ENCODE assay signal across 14 cellular contexts in the genomic region with DNA sequence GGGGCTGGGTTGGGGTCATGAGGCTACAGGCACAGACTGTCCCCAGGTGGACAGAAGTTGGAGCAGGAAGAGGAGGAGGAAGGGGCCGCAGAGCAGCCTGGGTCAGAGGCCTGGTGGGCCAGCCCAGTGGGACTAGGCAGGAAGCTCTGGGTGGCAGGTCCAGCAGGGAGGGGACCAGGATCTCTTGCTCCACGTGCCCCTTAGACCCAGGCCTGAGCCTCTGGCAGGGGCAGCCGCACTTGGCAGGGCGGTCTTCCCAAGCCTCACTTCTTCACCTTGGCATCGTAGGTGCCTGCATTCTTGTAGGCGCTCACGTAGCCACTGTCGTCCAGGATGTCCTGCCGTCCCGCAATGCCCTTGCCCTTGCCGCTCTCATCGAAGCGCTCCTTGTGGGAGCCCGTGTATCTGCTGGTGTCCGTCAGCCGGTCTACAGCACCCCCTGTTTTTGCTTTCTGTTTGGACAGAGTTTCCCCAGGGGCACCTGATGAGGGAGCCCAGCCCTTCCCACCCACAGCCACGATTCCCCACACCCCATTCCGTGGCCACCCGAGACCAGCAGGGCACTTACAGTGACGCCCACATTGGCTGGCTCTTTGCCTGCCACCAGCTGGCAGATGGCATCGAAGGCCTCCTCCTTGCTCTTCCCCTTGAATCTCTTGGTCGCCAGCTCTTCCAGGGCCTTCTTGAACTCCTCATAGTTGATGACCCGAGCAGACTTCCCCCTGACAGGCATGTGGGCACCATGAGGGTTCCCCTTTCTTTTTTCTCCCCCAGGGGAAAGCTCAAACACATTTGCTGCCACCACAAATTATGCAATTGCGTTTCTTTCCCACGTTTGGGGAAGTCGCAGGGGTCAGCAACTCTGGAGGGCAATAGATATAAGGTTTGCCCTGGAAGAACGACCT. TPM values are rescaled to one million over a fixed set of nuclear protein-coding genes. Genes with fewer than 3 reads are reported as not detected.
DNase-seq lines count a peak whose midpoint lies in the region; ATAC-seq and TF ChIP-seq lines count a peak whose summit lies in the region.
"Had no signal": no experiment of that assay in that cellular context is flagged by ENCODE, and none has a peak within 500 bp of the region (broad histone marks: within the 10 kb centered on the region; RNA-seq: fewer than 3 reads in every experiment).

No MANE protein-coding gene starts in this region.

- H3K9me3 Mint-ChIP-seq in activated T-cell treated with anti-CD3 and anti-CD28 coated beads, Interleukin-2, amount 50 U/mL, for 4 hours: no peaks in the 10 kb centered on the region
- H3K9me3 Mint-ChIP-seq: T-helper 1 cell treated with Interleukin-12 subunit alpha and Interleukin-12 subunit beta and Interleukin-4 antibody, amounts not matched to agents 30 μg/mL and 1 μg/mL, for 36 hours had no signal

- H3K9ac ChIP-seq in subcutaneous abdominal adipose tissue (ENCODE audit: low read length in 5 of 5): no peak overlapping the region

- H3K9me3 ChIP-seq in ascending aorta (no peaks in the 10 kb centered on the region), lower lobe of right lung (no peaks in the 10 kb centered on the region), subcutaneous abdominal adipose tissue (ENCODE audit: control insufficient read depth in 5 of 5, low read length in 5 of 5) (no peaks in the 10 kb centered on the region), MG63 (no peaks in the 10 kb centered on the region)
- H3K9me3 ChIP-seq: thyroid gland had no signal

- H3K4me1 Mint-ChIP-seq in activated T-cell treated with anti-CD3 and anti-CD28 coated beads, Interleukin-2, amount 50 U/mL, for 4 hours (ENCODE audit: low read depth): peaks cover 13% of the 10 kb centered on the region

- H3K36me3 Mint-ChIP-seq in activated T-cell treated with anti-CD3 and anti-CD28 coated beads, Interleukin-2, amount 50 U/mL, for 4 hours (ENCODE audit: insufficient read depth): no peaks in the 10 kb centered on the region
- H3K36me3 Mint-ChIP-seq: activated naive CD8-positive, alpha-beta T cell had no signal

- H3K27ac ChIP-seq in ascending aorta (no peak overlapping the region), lower lobe of right lung (no peak overlapping the region), subcutaneous abdominal adipose tissue (ENCODE audit: low read depth, low read length) (no peak overlapping the region)
- H3K27ac ChIP-seq: thyroid gland had no signal

- TF ChIP-seq CTCF in ascending aorta (IDR thresholded peaks at IDR 0.05): no peak
- TF ChIP-seq CTCF in lower lobe of right lung (IDR thresholded peaks at IDR 0.05): no peak

- peak; percentile 20 to 45 for ATAC-seq in lower lobe of right lung
- ATAC-seq in esophagus mucosa: no peak
- no peak for ATAC-seq in activated T-cell treated with anti-CD3 and anti-CD28 coated beads, Interleukin-2, amount 50 U/mL, for 4 hours
- ATAC-seq: left colon had no signal

- H3K36me3 ChIP-seq in ascending aorta: no peaks in the 10 kb centered on the region
- H3K36me3 ChIP-seq in lower lobe of right lung: peaks cover under 1% of the 10 kb centered on the region
- H3K36me3 ChIP-seq in subcutaneous abdominal adipose tissue (ENCODE audit: control insufficient read depth in 5 of 5, insufficient read depth in 5 of 5, low read length in 5 of 5): peaks cover 0 to 14% (median 0%) of the 10 kb centered on the region in 5 donors
- no peaks in the 10 kb centered on the region for H3K36me3 ChIP-seq in MG63
- H3K36me3 ChIP-seq: thyroid gland had no signal

- H3K27me3 Mint-ChIP-seq in activated T-cell treated with anti-CD3 and anti-CD28 coated beads, Interleukin-2, amount 50 U/mL, for 4 hours (ENCODE audit: low read depth): peaks cover 24% of the 10 kb centered on the region

- intact Hi-C loops in ascending aorta (cut with DNase I) (loop anchor here (10.0 kb wide), 1 partner anchor 105 kb away; no protein-coding TSS in a partner anchor), lower lobe of right lung (cut with DNase I) (no loop called here)

- H3K4me1 ChIP-seq in ascending aorta (peaks cover 12 to 19% of the 10 kb centered on the region in 2 donors), lower lobe of right lung (peaks cover 52% of the 10 kb centered on the region), subcutaneous abdominal adipose tissue (ENCODE audit: control insufficient read depth in 5 of 5, insufficient read depth in 5 of 5, low read length in 5 of 5) (peaks cover 2 to 60% (median 50%) of the 10 kb centered on the region in 5 donors)

- H3K4me3 ChIP-seq in ascending aorta (no peak overlapping the region), lower lobe of right lung (no peak overlapping the region), subcutaneous abdominal adipose tissue (ENCODE audit: low read depth in 1 of 5, low read length in 5 of 5) (peak overlapping the region in 3 of 5 donors; percentile 2 to 77 (median 31)), MG63 (no peak overlapping the region)
- H3K4me3 ChIP-seq: thyroid gland had no signal

- H3K27me3 ChIP-seq in ascending aorta (peaks cover 13% of the 10 kb centered on the region), lower lobe of right lung (ENCODE audit: low read depth) (peaks cover 7% of the 10 kb centered on the region), subcutaneous abdominal adipose tissue (ENCODE audit: control insufficient read depth in 5 of 5, insufficient read depth in 4 of 5, low read length in 5 of 5) (peaks cover 0 to 29% (median 14%) of the 10 kb centered on the region in 5 donors), MG63 (no peaks in the 10 kb centered on the region)
- H3K27me3 ChIP-seq: thyroid gland had no signal

- DNase-seq in MV-4-11 (lab: John Stamatoyannopoulos, UW) (peak; percentile 97), ascending aorta (ENCODE audit: low spot score in 2 of 2) (peak; percentile 31 to 70), lower lobe of right lung (peak; percentile 73), HT-29 (ENCODE audit: low spot score) (no peak), MG63 (no peak)
- no peak for DNase-seq in activated T-cell treated with anti-CD3 and anti-CD28 coated beads, Interleukin-2, amount 50 U/mL, for 4 hours
- DNase-seq: GOT3, NCI-H2029, thyroid gland had no signal

- H3K4me3 Mint-ChIP-seq in activated T-cell treated with anti-CD3 and anti-CD28 coated beads, Interleukin-2, amount 50 U/mL, for 4 hours: no peak overlapping the region
- H3K4me3 Mint-ChIP-seq: activated naive CD8-positive, alpha-beta T cell; T-helper 1 cell treated with Interleukin-12 subunit alpha and Interleukin-12 subunit beta and Interleukin-4 antibody, amounts not matched to agents 30 μg/mL and 1 μg/mL, for 36 hours had no signal

RNA-seq across cellular contexts. Expression of a gene that starts 3.1 kb away (rescaled TPM):
- total RNA-seq in ascending aorta (2.8 TPM), lower lobe of right lung (123 TPM), esophagus mucosa (3.7 TPM)
- total RNA-seq in HT-29 (2014; rRNA removed; shearing (Covaris generic)): 70.5 and 70.9 TPM in 2 replicates
- total RNA-seq in MG63 (2014; rRNA removed; shearing (Covaris generic); ENCODE audit: low replicate concordance): not detected in 2 replicates
- total RNA-seq in activated T-cell treated with anti-CD3 and anti-CD28 coated beads, Interleukin-2, amount 50 U/mL, for 4 hours: under 1 TPM in 1 of 3 donors, not detected in 2; 0.20 TPM

RNA-seq across cellular contexts. Expression of a gene that starts 26.1 kb away (rescaled TPM):
- total RNA-seq in ascending aorta (82.7 TPM), lower lobe of right lung (18.9 TPM), esophagus mucosa (3.8 TPM)
- total RNA-seq in HT-29 (2014; rRNA removed; shearing (Covaris generic)): 21.5 and 24.4 TPM in 2 replicates
- 2.3 TPM in 1 of 2 replicates, not detected in the other for total RNA-seq in MG63 (2014; rRNA removed; shearing (Covaris generic); ENCODE audit: low replicate concordance)
- under 1 TPM; 0.61 to 0.99 (median 0.79) TPM for total RNA-seq in activated T-cell treated with anti-CD3 and anti-CD28 coated beads, Interleukin-2, amount 50 U/mL, for 4 hours

RNA-seq across cellular contexts. Expression of a gene that starts 40.8 kb away (rescaled TPM):
- total RNA-seq in ascending aorta: 2.4 TPM
- 2.9 TPM for total RNA-seq in lower lobe of right lung
- 18.3 and 23.2 TPM in 2 replicates for total RNA-seq in HT-29 (2014; rRNA removed; shearing (Covaris generic))
- not detected in 2 replicates for total RNA-seq in MG63 (2014; rRNA removed; shearing (Covaris generic); ENCODE audit: low replicate concordance)
- total RNA-seq in esophagus mucosa: 6.6 TPM
- 1 to 10 TPM; 3.9 to 6.1 (median 5.2) TPM for total RNA-seq in activated T-cell treated with anti-CD3 and anti-CD28 coated beads, Interleukin-2, amount 50 U/mL, for 4 hours

Comparison
In these comparisons a context has a peak if more than half of its experiments do, and no peak if none do; other contexts are left out.
1. DNase-seq: peak in MV-4-11 (single experiment), ascending aorta (2 of 2) and lower lobe of right lung (single experiment); none in HT-29 (single experiment), MG63 (single experiment) and activated T-cell treated with anti-CD3 and anti-CD28 coated beads, Interleukin-2, amount 50 U/mL, for 4 hours (single experiment).
2. H3K4me3 ChIP-seq: peak in subcutaneous abdominal adipose tissue (3 of 5); none in ascending aorta (0 of 2), lower lobe of right lung (single experiment) and MG63 (single experiment).
3. ATAC-seq: peak in lower lobe of right lung (2 of 2); none in esophagus mucosa (single experiment) and activated T-cell treated with anti-CD3 and anti-CD28 coated beads, Interleukin-2, amount 50 U/mL, for 4 hours (0 of 2).
4. RNA of a gene that starts 3.1 kb away (total RNA-seq): 123 TPM in lower lobe of right lung (single experiment) and 70.5 to 70.9 TPM in HT-29; 3.7 TPM in esophagus mucosa (single experiment), 2.8 TPM in ascending aorta (single experiment), 0.20 TPM in activated T-cell treated with anti-CD3 and anti-CD28 coated beads, Interleukin-2, amount 50 U/mL, for 4 hours and not detected in MG63; every median in the first group is over 10 times any median in the second.